In genomic region chr4:166309286-166309685, GRCh38 we compare ENCODE assay signal across 30 cellular contexts.
"Had no signal": no experiment of that assay in that cellular context is flagged by ENCODE, and none has a peak within 500 bp of the region (broad histone marks: within the 10 kb centered on the region; RNA-seq: fewer than 3 reads in every experiment).

No MANE protein-coding gene starts in this region.

- H3K4me2 ChIP-seq: smooth muscle cell had no signal

- H3K36me3 ChIP-seq: ascending aorta, esophagus squamous epithelium, gastrocnemius medialis, sigmoid colon, stomach, thyroid gland, upper lobe of left lung, vagina, WERI-Rb-1 had no signal

- H3K27ac ChIP-seq: ascending aorta, esophagus squamous epithelium, gastrocnemius medialis, parathyroid adenoma, psoas muscle, sigmoid colon, stomach, thyroid gland, upper lobe of left lung, vagina, WERI-Rb-1 had no signal

- H3K79me2 ChIP-seq: parathyroid adenoma had no signal

- H3K9ac ChIP-seq: parathyroid adenoma had no signal

- FAIRE-seq: bronchial epithelial cell, TTC549 had no signal

- H3K4me3 ChIP-seq: ascending aorta, esophagus squamous epithelium, gastrocnemius medialis, psoas muscle, sigmoid colon, smooth muscle cell, stomach, thyroid gland, upper lobe of left lung, vagina had no signal

- H3K9me3 ChIP-seq: ascending aorta, esophagus squamous epithelium, gastrocnemius medialis, psoas muscle, stomach, thyroid gland, upper lobe of left lung, vagina had no signal

- DNase-seq: activated CD4-positive, alpha-beta T cell treated with anti-CD3 and anti-CD28 coated beads for 48 hours; activated CD4-positive, alpha-beta T cell treated with anti-CD3 and anti-CD28 coated beads, Interleukin-2, amount 50 U/mL, for 48 hours; activated CD8-positive, alpha-beta memory T cell treated with anti-CD3 and anti-CD28 coated beads for 24 hours; activated CD8-positive, alpha-beta memory T cell treated with anti-CD3 and anti-CD28 coated beads, Interleukin-2, amount 50 U/mL, for 4 hours; activated gamma-delta T cell; activated naive CD4-positive, alpha-beta T cell treated with anti-CD3 and anti-CD28 coated beads, Interleukin-2, amount 10 ng/mL, durations not matched to agents 7 days and 5 days; activated naive CD8-positive, alpha-beta T cell treated with anti-CD3 and anti-CD28 coated beads, Interleukin-2, amount 10 ng/mL, durations not matched to agents 7 days and 5 days; activated T-cell treated with anti-CD3 and anti-CD28 coated beads, Interleukin-2, amount 50 U/mL, for 24 hours; esophagus squamous epithelium; gastrocnemius medialis; head of caudate nucleus; hippocampal formation; midbrain; naive thymus-derived CD4-positive, alpha-beta T cell; psoas muscle; sigmoid colon; stimulated activated CD4-positive, alpha-beta T cell treated with anti-CD3 and anti-CD28 coated beads, Interleukin-15, amount 100 ng/mL, for 24 hours; stimulated activated CD4-positive, alpha-beta T cell treated with anti-CD3 and anti-CD28 coated beads, Interleukin-2, amount 100 ng/mL, for 24 hours; stimulated activated naive B cell treated with anti-CD40 and anti-IgM and Interleukin-4, amounts not matched to agents 10 μg/mL and 1 μg/mL and 100 μg/mL, for 72 hours; stomach; T-helper 9 cell; thyroid gland; upper lobe of left lung had no signal

- H3K27me3 ChIP-seq: ascending aorta, esophagus squamous epithelium, gastrocnemius medialis, sigmoid colon, stomach, thyroid gland, upper lobe of left lung, vagina had no signal

- H3K4me1 ChIP-seq: ascending aorta, esophagus squamous epithelium, gastrocnemius medialis, parathyroid adenoma, psoas muscle, sigmoid colon, stomach, thyroid gland, upper lobe of left lung, vagina had no signal

- H2AFZ ChIP-seq: parathyroid adenoma had no signal
